Comparison of ENCODE assay signal across 8 cellular contexts in the genomic region with DNA sequence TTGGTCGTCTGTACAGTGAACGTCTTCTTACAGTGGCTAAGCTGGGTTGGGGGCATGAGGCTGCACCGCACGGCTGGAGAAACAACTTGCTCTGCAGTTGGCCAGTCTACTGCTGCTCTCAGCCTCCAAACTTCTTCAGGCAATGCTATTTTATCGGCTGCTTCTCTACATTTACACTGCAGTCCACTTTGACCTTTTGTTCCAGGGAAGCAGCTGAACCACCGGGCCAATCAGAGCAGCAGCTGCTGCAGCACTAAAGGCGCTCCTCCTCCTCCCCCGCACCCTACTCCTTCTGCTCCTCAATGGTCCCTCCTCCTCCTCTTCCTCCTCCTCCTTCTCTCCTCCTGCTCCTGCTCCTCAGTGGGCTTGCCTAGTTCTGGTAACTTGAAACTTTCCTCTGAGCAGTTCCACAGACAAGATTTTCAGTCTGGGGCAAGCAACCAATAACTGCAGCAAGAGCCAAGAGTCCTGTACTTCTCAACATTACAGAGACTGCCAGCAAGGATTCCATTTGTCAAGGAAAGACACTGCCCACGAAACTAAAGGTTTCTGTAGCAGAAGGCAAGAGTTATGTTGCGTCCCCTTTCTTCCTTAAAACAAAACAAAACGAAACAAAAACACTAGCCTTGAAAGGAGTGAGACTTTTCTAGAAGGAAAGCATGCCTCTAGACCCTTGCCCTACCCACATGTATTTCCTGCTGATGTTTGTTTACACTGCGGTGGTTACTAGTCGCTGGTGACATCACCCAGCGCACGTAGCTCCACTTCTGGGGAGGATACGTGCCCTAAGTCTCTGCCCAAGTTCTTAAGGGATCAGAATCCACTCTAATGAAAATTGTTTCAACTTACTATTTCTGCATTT.
DNase-seq lines count a peak whose midpoint lies in the region; ATAC-seq and TF ChIP-seq lines count a peak whose summit lies in the region.

No MANE protein-coding gene starts in this region.

- H3K4me3 Mint-ChIP-seq in natural killer cell = peak overlapping the region; percentile 91
- H3K4me3 Mint-ChIP-seq in stimulated activated naive CD8-positive, alpha-beta T cell treated with anti-CD3 and anti-CD28 coated beads, Interleukin-15, Interleukin-2, amounts not matched to agents 100 ng/mL and 50 ng/mL, for 24 hours = peak overlapping the region; percentile 85

- no peaks in the 10 kb centered on the region for H3K9me3 Mint-ChIP-seq in natural killer cell
- no peaks in the 10 kb centered on the region for H3K9me3 Mint-ChIP-seq in stimulated activated naive CD8-positive, alpha-beta T cell treated with anti-CD3 and anti-CD28 coated beads, Interleukin-15, Interleukin-2, amounts not matched to agents 100 ng/mL and 50 ng/mL, for 24 hours

- H3K27ac Mint-ChIP-seq in natural killer cell = peak overlapping the region; percentile 92 to 97
- H3K27ac Mint-ChIP-seq in stimulated activated naive CD8-positive, alpha-beta T cell treated with anti-CD3 and anti-CD28 coated beads, Interleukin-15, Interleukin-2, amounts not matched to agents 100 ng/mL and 50 ng/mL, for 24 hours = peak overlapping the region; percentile 84

- H3K4me1 Mint-ChIP-seq in natural killer cell = peaks cover 23 to 26% of the 10 kb centered on the region in 2 donors
- H3K4me1 Mint-ChIP-seq in stimulated activated naive CD8-positive, alpha-beta T cell treated with anti-CD3 and anti-CD28 coated beads, Interleukin-15, Interleukin-2, amounts not matched to agents 100 ng/mL and 50 ng/mL, for 24 hours (ENCODE audit: low read depth) = peaks cover 17% of the 10 kb centered on the region

- H3K27me3 Mint-ChIP-seq in natural killer cell (ENCODE audit: low read depth in 2 of 2) = no peaks in the 10 kb centered on the region
- H3K27me3 Mint-ChIP-seq in stimulated activated naive CD8-positive, alpha-beta T cell treated with anti-CD3 and anti-CD28 coated beads, Interleukin-15, Interleukin-2, amounts not matched to agents 100 ng/mL and 50 ng/mL, for 24 hours = no peaks in the 10 kb centered on the region

- H3K36me3 Mint-ChIP-seq in natural killer cell = no peaks in the 10 kb centered on the region
- no peaks in the 10 kb centered on the region for H3K36me3 Mint-ChIP-seq in stimulated activated naive CD8-positive, alpha-beta T cell treated with anti-CD3 and anti-CD28 coated beads, Interleukin-15, Interleukin-2, amounts not matched to agents 100 ng/mL and 50 ng/mL, for 24 hours (ENCODE audit: low read depth)

- TF ChIP-seq CTCF in natural killer cell (IDR thresholded peaks at IDR 0.05) = no peak

- ATAC-seq in GM21360 (IDR thresholded peaks at IDR 0.05; ENCODE audit: unreplicated experiment) = peak; percentile 97
- ATAC-seq in natural killer cell = peak; percentile 91 to 97 (median 95)

- intact Hi-C loops in natural killer cell (cut with micrococcal nuclease) = loop anchor here (1.0 to 10.0 kb wide), 7 partner anchors 126 to 1888 kb away; a partner anchor contains a TSS

- DNase-seq in COLO668 (lab: John Stamatoyannopoulos, UW; ENCODE audit: unreplicated experiment) (peak; percentile 74), HPDE6-E6E7 (ENCODE audit: extremely low spot score) (peak; percentile 79), OCI-M1 (lab: John Stamatoyannopoulos, UW) (peak; percentile 92), fibroblast of peridontal ligament (ENCODE audit: extremely low read depth) (peak; percentile 96), natural killer cell (peak; percentile 61)
- peak; percentile 16 to 26 for DNase-seq in activated T-helper 1 cell treated with anti-CD3 and anti-CD28 coated beads, Interleukin-2, amount 50 U/mL, for 16 hours (ENCODE audit: low read depth in 1 of 2, low spot score in 1 of 2)

Comparison
In these comparisons a context has a peak if more than half of its experiments do, and no peak if none do; other contexts are left out.
1. Peak in every context shown above with its lines: DNase-seq and ATAC-seq.
2. DNase-seq: peak in every context shown above with its lines; median percentile 96 in fibroblast of peridontal ligament; 92 in OCI-M1; 79 in HPDE6-E6E7; 74 in COLO668; 61 in natural killer cell; 21 in activated T-helper 1 cell treated with anti-CD3 and anti-CD28 coated beads, Interleukin-2, amount 50 U/mL, for 16 hours.